Comparison of ENCODE assay signal across 9 cellular contexts in genomic region chr1:9233241-9233941, GRCh38. TPM values are rescaled to one million over a fixed set of nuclear protein-coding genes. Genes with fewer than 3 reads are reported as not detected.
DNase-seq lines count a peak whose midpoint lies in the region; TF ChIP-seq lines count a peak whose summit lies in the region.
"Had no signal": no experiment of that assay in that cellular context is flagged by ENCODE, and none has a peak within 500 bp of the region (broad histone marks: within the 10 kb centered on the region; RNA-seq: fewer than 3 reads in every experiment).

No MANE protein-coding gene starts in this region.

- H2BK120ac ChIP-seq in mesenchymal stem cell (ENCODE audit: low read depth, low read length), result no peak overlapping the region

- peak overlapping the region; percentile 26 for H3K4me3 Mint-ChIP-seq in T-helper 1 cell treated with Interleukin-12 subunit alpha and Interleukin-12 subunit beta and Interleukin-4 antibody, amounts not matched to agents 30 μg/mL and 1 μg/mL, for 36 hours

- TF ChIP-seq CTCF in choroid plexus epithelial cell (conservative IDR thresholded peaks at IDR 0.05; ENCODE audit: low read depth, low read length), result peak; percentile 20
- no peak for TF ChIP-seq CTCF in thyroid gland (IDR thresholded peaks at IDR 0.05)
- TF ChIP-seq CTCF in GM10266 (IDR thresholded peaks at IDR 0.05; ENCODE audit: control insufficient read depth, insufficient read depth, low read depth, missing control alignments), result no peak

- H3K27me3 Mint-ChIP-seq in T-helper 1 cell treated with Interleukin-12 subunit alpha and Interleukin-12 subunit beta and Interleukin-4 antibody, amounts not matched to agents 30 μg/mL and 1 μg/mL, for 36 hours (ENCODE audit: low read depth), result peaks cover 2% of the 10 kb centered on the region

- H2BK15ac ChIP-seq in mesenchymal stem cell (ENCODE audit: low read depth, poor library complexity, severe bottlenecking), result peak overlapping the region; percentile 54

- H3K79me1 ChIP-seq in mesenchymal stem cell (replicated peaks; ENCODE audit: low read length, poor library complexity, severe bottlenecking), result peaks cover 13% of the 10 kb centered on the region

- H2AFZ ChIP-seq in mesenchymal stem cell (ENCODE audit: low read depth, low read length), result no peak overlapping the region

- H3K9me3 Mint-ChIP-seq in T-helper 1 cell treated with Interleukin-12 subunit alpha and Interleukin-12 subunit beta and Interleukin-4 antibody, amounts not matched to agents 30 μg/mL and 1 μg/mL, for 36 hours, result no peaks in the 10 kb centered on the region

- peak overlapping the region; percentile 87 for H4K91ac ChIP-seq in mesenchymal stem cell (ENCODE audit: low read length)

- intact Hi-C loops in thyroid gland (cut with DNase I), result no loop called here

- H3K23ac ChIP-seq in mesenchymal stem cell (ENCODE audit: low read length in 2 of 2), result no peak overlapping the region

- peak overlapping the region in 1 of 2 experiments; percentile 57 for H2BK12ac ChIP-seq in mesenchymal stem cell (ENCODE audit: low read length in 2 of 2)

- no peak for TF ChIP-seq POLR2A in thyroid gland (IDR thresholded peaks at IDR 0.05)

- peak overlapping the region; percentile 89 for H3K9ac ChIP-seq in mesenchymal stem cell (ENCODE audit: low read length)

- H3K4me1 Mint-ChIP-seq in T-helper 1 cell treated with Interleukin-12 subunit alpha and Interleukin-12 subunit beta and Interleukin-4 antibody, amounts not matched to agents 30 μg/mL and 1 μg/mL, for 36 hours (ENCODE audit: low read depth), result peaks cover 9% of the 10 kb centered on the region

- H3K27me3 ChIP-seq in mesenchymal stem cell (ENCODE audit: control insufficient read depth in 1 of 2, insufficient read depth in 1 of 2, low read length in 2 of 2) (no peaks in the 10 kb centered on the region), thyroid gland (no peaks in the 10 kb centered on the region)

- WGBS in mesenchymal stem cell, result 89% methylated on average over 17 of the region's 20 CpGs
- WGBS in thyroid gland, 2 donors, result 71 to 85% methylated on average over 17 to 19 of the region's 20 CpGs

- no peak overlapping the region for H3K14ac ChIP-seq in mesenchymal stem cell (ENCODE audit: low read length in 2 of 2)

- H3K4me2 ChIP-seq in mesenchymal stem cell (ENCODE audit: low read length, poor library complexity, severe bottlenecking), result no peak overlapping the region

- H3K4me1 ChIP-seq in mesenchymal stem cell (ENCODE audit: control insufficient read depth, insufficient read depth, low read depth, low read length) (peaks cover 24% of the 10 kb centered on the region), thyroid gland (peaks cover 16 to 33% of the 10 kb centered on the region in 2 donors)

- H3K36me3 Mint-ChIP-seq in T-helper 1 cell treated with Interleukin-12 subunit alpha and Interleukin-12 subunit beta and Interleukin-4 antibody, amounts not matched to agents 30 μg/mL and 1 μg/mL, for 36 hours (ENCODE audit: low read depth), result peaks cover 8% of the 10 kb centered on the region

- no peak overlapping the region for H4K8ac ChIP-seq in mesenchymal stem cell (ENCODE audit: low read length)

- no peaks in the 10 kb centered on the region for H3K9me3 ChIP-seq in mesenchymal stem cell (ENCODE audit: control insufficient read depth, low read length)
- H3K9me3 ChIP-seq in thyroid gland, result no peaks in the 10 kb centered on the region

- DNase-seq in T-helper 1 cell (no peak), choroid plexus epithelial cell (ENCODE audit: low read depth) (peak; percentile 95), mesenchymal stem cell (peak; percentile 88), thyroid gland (peak; percentile 54 to 55), GM10266 (ENCODE audit: extremely low spot score) (no peak), cerebellar cortex (ENCODE audit: low spot score) (no peak), NCI-H146 (lab: John Stamatoyannopoulos, UW) (no peak)

- H3K27ac ChIP-seq in mesenchymal stem cell (ENCODE audit: low read length, poor library complexity, severe bottlenecking) (no peak overlapping the region), thyroid gland (peak overlapping the region; percentile 42 to 88 (median 86))
- H3K27ac ChIP-seq: SK-N-MC had no signal

- peak overlapping the region in 1 of 2 experiments; percentile 49 for H3K4ac ChIP-seq in mesenchymal stem cell (ENCODE audit: low read depth in 1 of 2, low read length in 2 of 2)

- H3K36me3 ChIP-seq in mesenchymal stem cell (ENCODE audit: control insufficient read depth in 1 of 2, insufficient read depth in 2 of 2, low read depth in 1 of 2, low read length in 2 of 2) (peaks cover 0 to 5% of the 10 kb centered on the region in 2 experiments), thyroid gland (no peaks in the 10 kb centered on the region)

- H3K18ac ChIP-seq in mesenchymal stem cell (ENCODE audit: low read depth in 1 of 2, low read length in 2 of 2), result no peak overlapping the region

- no peak overlapping the region for H2BK5ac ChIP-seq in mesenchymal stem cell (ENCODE audit: low read depth, low read length, poor library complexity, severe bottlenecking)

- peak overlapping the region; percentile 95 for H3K27ac Mint-ChIP-seq in T-helper 1 cell treated with Interleukin-12 subunit alpha and Interleukin-12 subunit beta and Interleukin-4 antibody, amounts not matched to agents 30 μg/mL and 1 μg/mL, for 36 hours

- H3K4me3 ChIP-seq in choroid plexus epithelial cell (ENCODE audit: low read depth, low read length) (no peak overlapping the region), mesenchymal stem cell (ENCODE audit: insufficient read depth in 1 of 2, low read depth in 1 of 2, low read length in 2 of 2) (no peak overlapping the region), thyroid gland (replicated peaks in 1 of 3) (no peak overlapping the region)

- H2AK5ac ChIP-seq in mesenchymal stem cell (ENCODE audit: low read length, severe bottlenecking), result peak overlapping the region; percentile 36

RNA-seq across cellular contexts. Expression of gene H6PD, which starts 1.2 kb away (rescaled TPM):
- polyA plus RNA-seq in mesenchymal stem cell (2013, experiment 1 of 2), result 30.1 TPM
- polyA plus RNA-seq in mesenchymal stem cell (2013, experiment 2 of 2), result 29.4 TPM
- 10 to 100 TPM; 36.3 to 64.2 (median 43.6) TPM for total RNA-seq in thyroid gland

RNA-seq across cellular contexts. Expression of gene SPSB1, which starts 59.3 kb away (rescaled TPM):
- polyA plus RNA-seq in mesenchymal stem cell (2013, experiment 1 of 2), result 34.8 TPM
- 35.0 TPM for polyA plus RNA-seq in mesenchymal stem cell (2013, experiment 2 of 2)
- 10 to 100 TPM; 30.5 to 65.0 (median 36.2) TPM for total RNA-seq in thyroid gland

Comparison
In these comparisons a context has a peak if more than half of its experiments do, and no peak if none do; other contexts are left out.
1. DNase-seq: peak in choroid plexus epithelial cell (single experiment), mesenchymal stem cell (single experiment) and thyroid gland (2 of 2); none in T-helper 1 cell (0 of 5), GM10266 (single experiment), cerebellar cortex (single experiment) and NCI-H146 (single experiment).